1 cellular context compared by ENCODE assay signal in genomic region chr11:11157201-11157600, GRCh38.
TF ChIP-seq lines count a peak whose summit lies in the region.

No MANE protein-coding gene starts in this region.

TF ChIP-seq in GM12878, 131 proteins besides CTCF, POLR2A, EP300 and RAD21 (continued from another document):
- TF ChIP-seq CUX1 (IDR thresholded peaks at IDR 0.05; ENCODE audit: insufficient replicate concordance, low read depth, low read length) (no peak), BRCA1 (IDR thresholded peaks at IDR 0.05; ENCODE audit: low read depth, low read length) (no peak), MYC (IDR thresholded peaks at IDR 0.05; ENCODE audit: insufficient read depth, insufficient read length, insufficient replicate concordance, low read length, severe bottlenecking) (no peak), PAX8 (IDR thresholded peaks at IDR 0.05) (no peak), ZBTB33 (IDR thresholded peaks at IDR 0.05) (no peak), IKZF1 (conservative IDR thresholded peaks at IDR 0.05) (no peak), NR2C2 (IDR thresholded peaks at IDR 0.05; ENCODE audit: borderline replicate concordance, control insufficient read depth, insufficient read length, low read depth) (no peak)
